Comparison of ENCODE assay signal across 1 cellular context in the genomic region with DNA sequence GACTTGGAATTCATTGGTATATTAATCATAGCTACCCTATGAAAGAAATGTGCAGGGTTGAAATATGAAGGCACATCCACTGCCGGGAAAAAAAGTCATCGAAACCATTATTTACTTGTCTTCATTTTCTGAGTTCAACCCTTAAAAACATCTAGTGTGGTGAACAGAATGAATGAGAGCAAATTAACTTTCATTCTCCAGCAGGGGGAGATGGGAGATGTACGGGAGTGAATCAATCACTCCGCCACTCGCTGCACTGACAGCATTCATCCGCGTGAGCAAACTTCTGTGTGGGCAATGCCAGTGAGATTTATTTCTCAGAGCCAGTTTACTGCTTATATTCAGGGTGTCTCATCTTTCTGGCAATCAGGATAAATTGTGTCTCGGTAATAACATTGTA.
A peak's percentile ranks its signal among the peaks of the same experiment; 100 is the strongest.
TF ChIP-seq lines count a peak whose summit lies in the region.

No MANE protein-coding gene starts in this region.

TF ChIP-seq in GM12878, 131 proteins besides CTCF, POLR2A, EP300 and RAD21 (continued from another document):
- TF ChIP-seq, protein P1, sequence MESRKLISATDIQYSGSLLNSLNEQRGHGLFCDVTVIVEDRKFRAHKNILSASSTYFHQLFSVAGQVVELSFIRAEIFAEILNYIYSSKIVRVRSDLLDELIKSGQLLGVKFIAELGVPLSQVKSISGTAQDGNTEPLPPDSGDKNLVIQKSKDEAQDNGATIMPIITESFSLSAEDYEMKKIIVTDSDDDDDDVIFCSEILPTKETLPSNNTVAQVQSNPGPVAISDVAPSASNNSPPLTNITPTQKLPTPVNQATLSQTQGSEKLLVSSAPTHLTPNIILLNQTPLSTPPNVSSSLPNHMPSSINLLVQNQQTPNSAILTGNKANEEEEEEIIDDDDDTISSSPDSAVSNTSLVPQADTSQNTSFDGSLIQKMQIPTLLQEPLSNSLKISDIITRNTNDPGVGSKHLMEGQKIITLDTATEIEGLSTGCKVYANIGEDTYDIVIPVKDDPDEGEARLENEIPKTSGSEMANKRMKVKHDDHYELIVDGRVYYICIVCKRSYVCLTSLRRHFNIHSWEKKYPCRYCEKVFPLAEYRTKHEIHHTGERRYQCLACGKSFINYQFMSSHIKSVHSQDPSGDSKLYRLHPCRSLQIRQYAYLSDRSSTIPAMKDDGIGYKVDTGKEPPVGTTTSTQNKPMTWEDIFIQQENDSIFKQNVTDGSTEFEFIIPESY (IDR thresholded peaks at IDR 0.05) = peak; percentile 91; the same call in 1 of the 2 replicates
- no peak for TF ChIP-seq SUPT20H (IDR thresholded peaks at IDR 0.05; ENCODE audit: borderline replicate concordance, control insufficient read depth, low read depth, low read length)
- TF ChIP-seq EGR1 (IDR thresholded peaks at IDR 0.05; ENCODE audit: borderline replicate concordance in 1 of 2, low read depth in 2 of 2, low read length in 2 of 2) = no peak
- no peak for TF ChIP-seq CREM (IDR thresholded peaks at IDR 0.05; ENCODE audit: low read depth)
- TF ChIP-seq TCF3 (IDR thresholded peaks at IDR 0.05; ENCODE audit: borderline replicate concordance, insufficient read depth, low read depth, low read length) = no peak
- no peak for TF ChIP-seq BHLHE40 (IDR thresholded peaks at IDR 0.05; ENCODE audit: borderline replicate concordance in 1 of 2, low read depth in 2 of 2, low read length in 1 of 2)
